11 cellular contexts compared by ENCODE assay signal in genomic region chr9:113591899-113592625, GRCh38.
DNase-seq lines count a peak whose midpoint lies in the region; ATAC-seq lines count a peak whose summit lies in the region.
"Had no signal": no experiment of that assay in that cellular context is flagged by ENCODE, and none has a peak within 500 bp of the region (broad histone marks: within the 10 kb centered on the region; RNA-seq: fewer than 3 reads in every experiment).

No MANE protein-coding gene starts in this region.

- H3K18ac ChIP-seq in mesenchymal stem cell (ENCODE audit: low read depth in 1 of 2, low read length in 2 of 2): no peak overlapping the region

- H3K4ac ChIP-seq in mesenchymal stem cell (ENCODE audit: low read depth in 1 of 2, low read length in 2 of 2): peak overlapping the region in 1 of 2 experiments; percentile 9

- H3K79me1 ChIP-seq in mesenchymal stem cell (replicated peaks; ENCODE audit: low read length, poor library complexity, severe bottlenecking): peaks cover 19% of the 10 kb centered on the region

- in situ Hi-C loops in ACHN (cut with HindIII; ENCODE audit: low pct_ligation_motif_present, low pct_unique_long_range_greater_than_20kb, low sequenced_read_pairs): no loop called here

- peak overlapping the region; percentile 7 for H3K9ac ChIP-seq in mesenchymal stem cell (ENCODE audit: low read length)

- peaks cover 32% of the 10 kb centered on the region for H3K4me1 ChIP-seq in mesenchymal stem cell (ENCODE audit: control insufficient read depth, insufficient read depth, low read depth, low read length)

- no peak overlapping the region for H4K91ac ChIP-seq in mesenchymal stem cell (ENCODE audit: low read length)

- no peak for DNase-seq in stimulated activated naive CD8-positive, alpha-beta T cell treated with anti-CD3 and anti-CD28 coated beads, Interleukin-15, Interleukin-2, amounts not matched to agents 100 U/mL and 50 U/mL, for 24 hours
- DNase-seq in T-helper 17 cell (no peak), mesenchymal stem cell (no peak), NCI-H446 (lab: John Stamatoyannopoulos, UW) (no peak), ACHN (no peak), NCI-H2227 (lab: John Stamatoyannopoulos, UW; ENCODE audit: unreplicated experiment) (no peak), NCI-H1105 treated with DMSO at 0.1 percent for 48 hours (lab: John Stamatoyannopoulos, UW) (no peak)
- DNase-seq: GOT3 had no signal

- no peaks in the 10 kb centered on the region for H3K9me3 Mint-ChIP-seq in stimulated activated naive CD8-positive, alpha-beta T cell treated with anti-CD3 and anti-CD28 coated beads, Interleukin-15, Interleukin-2, amounts not matched to agents 100 ng/mL and 50 ng/mL, for 24 hours

- ATAC-seq in stimulated activated naive CD8-positive, alpha-beta T cell treated with anti-CD3 and anti-CD28 coated beads, Interleukin-15, Interleukin-2, amounts not matched to agents 100 U/mL and 50 U/mL, for 24 hours: no peak
- ATAC-seq in T-helper 17 cell: no peak

- H2BK5ac ChIP-seq in mesenchymal stem cell (ENCODE audit: low read depth, low read length, poor library complexity, severe bottlenecking): no peak overlapping the region

- WGBS in mesenchymal stem cell: 71% methylated on average over 7 of the region's 7 CpGs

- no peak overlapping the region for H2BK120ac ChIP-seq in mesenchymal stem cell (ENCODE audit: low read depth, low read length)

- no peak overlapping the region for H3K27ac ChIP-seq in mesenchymal stem cell (ENCODE audit: low read length, poor library complexity, severe bottlenecking)

- peaks cover 53% of the 10 kb centered on the region for H3K4me1 Mint-ChIP-seq in stimulated activated naive CD8-positive, alpha-beta T cell treated with anti-CD3 and anti-CD28 coated beads, Interleukin-15, Interleukin-2, amounts not matched to agents 100 ng/mL and 50 ng/mL, for 24 hours (ENCODE audit: low read depth)
- H3K4me1 Mint-ChIP-seq in T-helper 17 cell: peaks cover 21% of the 10 kb centered on the region

- H3K4me3 ChIP-seq in mesenchymal stem cell (ENCODE audit: insufficient read depth in 1 of 2, low read depth in 1 of 2, low read length in 2 of 2): no peak overlapping the region
- H3K4me3 ChIP-seq: adrenal gland, ovary had no signal

- H4K8ac ChIP-seq in mesenchymal stem cell (ENCODE audit: low read length): peak overlapping the region; percentile 8

- H3K4me3 Mint-ChIP-seq in stimulated activated naive CD8-positive, alpha-beta T cell treated with anti-CD3 and anti-CD28 coated beads, Interleukin-15, Interleukin-2, amounts not matched to agents 100 ng/mL and 50 ng/mL, for 24 hours: no peak overlapping the region
- no peak overlapping the region for H3K4me3 Mint-ChIP-seq in T-helper 17 cell

- H3K9me3 ChIP-seq in T-helper 17 cell (ENCODE audit: control insufficient read depth, low read length, poor library complexity, severe bottlenecking) (no peaks in the 10 kb centered on the region), mesenchymal stem cell (ENCODE audit: control insufficient read depth, low read length) (no peaks in the 10 kb centered on the region)
- H3K9me3 ChIP-seq: adrenal gland, ovary had no signal

- H2AFZ ChIP-seq in mesenchymal stem cell (ENCODE audit: low read depth, low read length): no peak overlapping the region

- H3K23ac ChIP-seq in mesenchymal stem cell (ENCODE audit: low read length in 2 of 2): no peak overlapping the region

- peak overlapping the region; percentile 40 for H3K27ac Mint-ChIP-seq in stimulated activated naive CD8-positive, alpha-beta T cell treated with anti-CD3 and anti-CD28 coated beads, Interleukin-15, Interleukin-2, amounts not matched to agents 100 ng/mL and 50 ng/mL, for 24 hours
- peak overlapping the region; percentile 85 for H3K27ac Mint-ChIP-seq in T-helper 17 cell

- no peak overlapping the region for H2AK5ac ChIP-seq in mesenchymal stem cell (ENCODE audit: low read length, severe bottlenecking)

- H3K27me3 ChIP-seq in mesenchymal stem cell (ENCODE audit: control insufficient read depth in 1 of 2, insufficient read depth in 1 of 2, low read length in 2 of 2): no peaks in the 10 kb centered on the region
- H3K27me3 ChIP-seq: adrenal gland, ovary had no signal

- H3K27me3 Mint-ChIP-seq in stimulated activated naive CD8-positive, alpha-beta T cell treated with anti-CD3 and anti-CD28 coated beads, Interleukin-15, Interleukin-2, amounts not matched to agents 100 ng/mL and 50 ng/mL, for 24 hours: no peaks in the 10 kb centered on the region
- H3K27me3 Mint-ChIP-seq in T-helper 17 cell: no peaks in the 10 kb centered on the region

- H2BK12ac ChIP-seq in mesenchymal stem cell (ENCODE audit: low read length in 2 of 2): peak overlapping the region in 1 of 2 experiments; percentile 60

- H3K36me3 Mint-ChIP-seq in stimulated activated naive CD8-positive, alpha-beta T cell treated with anti-CD3 and anti-CD28 coated beads, Interleukin-15, Interleukin-2, amounts not matched to agents 100 ng/mL and 50 ng/mL, for 24 hours (ENCODE audit: low read depth): peaks cover 37% of the 10 kb centered on the region
- H3K36me3 Mint-ChIP-seq in T-helper 17 cell (ENCODE audit: low read depth): peaks cover 5% of the 10 kb centered on the region

- no peak overlapping the region for H2BK15ac ChIP-seq in mesenchymal stem cell (ENCODE audit: low read depth, poor library complexity, severe bottlenecking)

- H3K4me2 ChIP-seq in mesenchymal stem cell (ENCODE audit: low read length, poor library complexity, severe bottlenecking): no peak overlapping the region

- H3K36me3 ChIP-seq in mesenchymal stem cell (ENCODE audit: control insufficient read depth in 1 of 2, insufficient read depth in 2 of 2, low read depth in 1 of 2, low read length in 2 of 2): peaks cover 20 to 47% of the 10 kb centered on the region in 2 experiments
- H3K36me3 ChIP-seq: ovary had no signal

- no peak overlapping the region for H3K14ac ChIP-seq in mesenchymal stem cell (ENCODE audit: low read length in 2 of 2)
